In the genomic region with DNA sequence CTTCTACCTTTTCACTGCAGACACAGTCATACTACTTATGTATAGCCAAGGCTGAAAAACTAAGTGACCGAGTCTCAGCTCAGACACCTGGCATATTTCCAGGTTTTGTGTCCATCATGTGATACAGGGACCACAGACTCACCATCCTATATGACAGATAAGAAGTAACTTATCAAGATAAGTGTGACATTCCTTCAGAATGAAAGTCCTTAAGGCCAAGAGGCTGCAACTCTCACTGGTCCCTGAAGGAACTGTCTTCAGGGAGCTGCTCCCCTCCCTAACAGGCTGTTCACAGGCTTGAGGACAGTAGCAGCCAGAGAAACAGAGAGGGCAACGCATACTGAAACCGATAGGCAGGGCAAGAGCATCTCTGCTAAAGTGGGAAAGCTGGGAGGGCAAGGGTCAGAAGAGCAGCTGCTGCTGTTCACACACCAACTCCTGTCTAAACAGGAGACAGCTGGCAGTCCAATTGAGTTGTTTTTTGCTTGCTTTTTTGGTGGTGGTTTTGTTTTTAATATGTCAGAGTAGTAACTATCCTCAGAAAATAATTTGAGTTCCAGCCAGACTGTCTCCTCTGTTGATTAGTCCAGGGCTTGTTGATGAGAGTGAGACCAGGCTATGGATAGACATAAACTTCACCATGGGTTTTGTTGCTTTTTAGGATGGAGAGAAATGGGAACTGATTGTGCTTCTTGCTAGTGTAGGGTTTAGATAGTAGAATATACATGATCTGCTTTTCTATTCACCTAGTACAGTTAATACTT, we compare ENCODE assay signal across 1 cellular context.
TF ChIP-seq lines count a peak whose summit lies in the region.

No MANE protein-coding gene starts in this region.

TF ChIP-seq in GM12878, 131 proteins besides CTCF, POLR2A, EP300 and RAD21 (continued from another document and continues in another):
- TF ChIP-seq, protein P1, sequence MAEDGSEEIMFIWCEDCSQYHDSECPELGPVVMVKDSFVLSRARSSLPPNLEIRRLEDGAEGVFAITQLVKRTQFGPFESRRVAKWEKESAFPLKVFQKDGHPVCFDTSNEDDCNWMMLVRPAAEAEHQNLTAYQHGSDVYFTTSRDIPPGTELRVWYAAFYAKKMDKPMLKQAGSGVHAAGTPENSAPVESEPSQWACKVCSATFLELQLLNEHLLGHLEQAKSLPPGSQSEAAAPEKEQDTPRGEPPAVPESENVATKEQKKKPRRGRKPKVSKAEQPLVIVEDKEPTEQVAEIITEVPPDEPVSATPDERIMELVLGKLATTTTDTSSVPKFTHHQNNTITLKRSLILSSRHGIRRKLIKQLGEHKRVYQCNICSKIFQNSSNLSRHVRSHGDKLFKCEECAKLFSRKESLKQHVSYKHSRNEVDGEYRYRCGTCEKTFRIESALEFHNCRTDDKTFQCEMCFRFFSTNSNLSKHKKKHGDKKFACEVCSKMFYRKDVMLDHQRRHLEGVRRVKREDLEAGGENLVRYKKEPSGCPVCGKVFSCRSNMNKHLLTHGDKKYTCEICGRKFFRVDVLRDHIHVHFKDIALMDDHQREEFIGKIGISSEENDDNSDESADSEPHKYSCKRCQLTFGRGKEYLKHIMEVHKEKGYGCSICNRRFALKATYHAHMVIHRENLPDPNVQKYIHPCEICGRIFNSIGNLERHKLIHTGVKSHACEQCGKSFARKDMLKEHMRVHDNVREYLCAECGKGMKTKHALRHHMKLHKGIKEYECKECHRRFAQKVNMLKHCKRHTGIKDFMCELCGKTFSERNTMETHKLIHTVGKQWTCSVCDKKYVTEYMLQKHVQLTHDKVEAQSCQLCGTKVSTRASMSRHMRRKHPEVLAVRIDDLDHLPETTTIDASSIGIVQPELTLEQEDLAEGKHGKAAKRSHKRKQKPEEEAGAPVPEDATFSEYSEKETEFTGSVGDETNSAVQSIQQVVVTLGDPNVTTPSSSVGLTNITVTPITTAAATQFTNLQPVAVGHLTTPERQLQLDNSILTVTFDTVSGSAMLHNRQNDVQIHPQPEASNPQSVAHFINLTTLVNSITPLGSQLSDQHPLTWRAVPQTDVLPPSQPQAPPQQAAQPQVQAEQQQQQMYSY (CRISPR knock-in tag; IDR thresholded peaks at IDR 0.05): no peak
- peak; percentile 47; the same call in 1 of the 2 replicates for TF ChIP-seq MTA2 (IDR thresholded peaks at IDR 0.05; ENCODE audit: low read depth)
- TF ChIP-seq MTA3 (IDR thresholded peaks at IDR 0.05; ENCODE audit: borderline replicate concordance, low read length): peak; percentile 74; the same call in 1 of the 2 replicates
- TF ChIP-seq, protein P2, sequence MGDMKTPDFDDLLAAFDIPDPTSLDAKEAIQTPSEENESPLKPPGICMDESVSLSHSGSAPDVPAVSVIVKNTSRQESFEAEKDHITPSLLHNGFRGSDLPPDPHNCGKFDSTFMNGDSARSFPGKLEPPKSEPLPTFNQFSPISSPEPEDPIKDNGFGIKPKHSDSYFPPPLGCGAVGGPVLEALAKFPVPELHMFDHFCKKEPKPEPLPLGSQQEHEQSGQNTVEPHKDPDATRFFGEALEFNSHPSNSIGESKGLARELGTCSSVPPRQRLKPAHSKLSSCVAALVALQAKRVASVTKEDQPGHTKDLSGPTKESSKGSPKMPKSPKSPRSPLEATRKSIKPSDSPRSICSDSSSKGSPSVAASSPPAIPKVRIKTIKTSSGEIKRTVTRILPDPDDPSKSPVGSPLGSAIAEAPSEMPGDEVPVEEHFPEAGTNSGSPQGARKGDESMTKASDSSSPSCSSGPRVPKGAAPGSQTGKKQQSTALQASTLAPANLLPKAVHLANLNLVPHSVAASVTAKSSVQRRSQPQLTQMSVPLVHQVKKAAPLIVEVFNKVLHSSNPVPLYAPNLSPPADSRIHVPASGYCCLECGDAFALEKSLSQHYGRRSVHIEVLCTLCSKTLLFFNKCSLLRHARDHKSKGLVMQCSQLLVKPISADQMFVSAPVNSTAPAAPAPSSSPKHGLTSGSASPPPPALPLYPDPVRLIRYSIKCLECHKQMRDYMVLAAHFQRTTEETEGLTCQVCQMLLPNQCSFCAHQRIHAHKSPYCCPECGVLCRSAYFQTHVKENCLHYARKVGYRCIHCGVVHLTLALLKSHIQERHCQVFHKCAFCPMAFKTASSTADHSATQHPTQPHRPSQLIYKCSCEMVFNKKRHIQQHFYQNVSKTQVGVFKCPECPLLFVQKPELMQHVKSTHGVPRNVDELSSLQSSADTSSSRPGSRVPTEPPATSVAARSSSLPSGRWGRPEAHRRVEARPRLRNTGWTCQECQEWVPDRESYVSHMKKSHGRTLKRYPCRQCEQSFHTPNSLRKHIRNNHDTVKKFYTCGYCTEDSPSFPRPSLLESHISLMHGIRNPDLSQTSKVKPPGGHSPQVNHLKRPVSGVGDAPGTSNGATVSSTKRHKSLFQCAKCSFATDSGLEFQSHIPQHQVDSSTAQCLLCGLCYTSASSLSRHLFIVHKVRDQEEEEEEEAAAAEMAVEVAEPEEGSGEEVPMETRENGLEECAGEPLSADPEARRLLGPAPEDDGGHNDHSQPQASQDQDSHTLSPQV (IDR thresholded peaks at IDR 0.05): no peak
- TF ChIP-seq TCF7 (IDR thresholded peaks at IDR 0.05; ENCODE audit: borderline replicate concordance): no peak
- TF ChIP-seq FOS (IDR thresholded peaks at IDR 0.05; ENCODE audit: borderline replicate concordance, extremely low read depth, insufficient read length): no peak
- TF ChIP-seq BACH1 (IDR thresholded peaks at IDR 0.05; ENCODE audit: borderline replicate concordance): no peak
- TF ChIP-seq SRF (IDR thresholded peaks at IDR 0.05; ENCODE audit: low read depth in 2 of 2, low read length in 2 of 2): no peak
- TF ChIP-seq, protein P3, sequence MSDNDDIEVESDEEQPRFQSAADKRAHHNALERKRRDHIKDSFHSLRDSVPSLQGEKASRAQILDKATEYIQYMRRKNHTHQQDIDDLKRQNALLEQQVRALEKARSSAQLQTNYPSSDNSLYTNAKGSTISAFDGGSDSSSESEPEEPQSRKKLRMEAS (IDR thresholded peaks at IDR 0.05; ENCODE audit: low read depth, low read length): no peak
- TF ChIP-seq, protein P4, sequence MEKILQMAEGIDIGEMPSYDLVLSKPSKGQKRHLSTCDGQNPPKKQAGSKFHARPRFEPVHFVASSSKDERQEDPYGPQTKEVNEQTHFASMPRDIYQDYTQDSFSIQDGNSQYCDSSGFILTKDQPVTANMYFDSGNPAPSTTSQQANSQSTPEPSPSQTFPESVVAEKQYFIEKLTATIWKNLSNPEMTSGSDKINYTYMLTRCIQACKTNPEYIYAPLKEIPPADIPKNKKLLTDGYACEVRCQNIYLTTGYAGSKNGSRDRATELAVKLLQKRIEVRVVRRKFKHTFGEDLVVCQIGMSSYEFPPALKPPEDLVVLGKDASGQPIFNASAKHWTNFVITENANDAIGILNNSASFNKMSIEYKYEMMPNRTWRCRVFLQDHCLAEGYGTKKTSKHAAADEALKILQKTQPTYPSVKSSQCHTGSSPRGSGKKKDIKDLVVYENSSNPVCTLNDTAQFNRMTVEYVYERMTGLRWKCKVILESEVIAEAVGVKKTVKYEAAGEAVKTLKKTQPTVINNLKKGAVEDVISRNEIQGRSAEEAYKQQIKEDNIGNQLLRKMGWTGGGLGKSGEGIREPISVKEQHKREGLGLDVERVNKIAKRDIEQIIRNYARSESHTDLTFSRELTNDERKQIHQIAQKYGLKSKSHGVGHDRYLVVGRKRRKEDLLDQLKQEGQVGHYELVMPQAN (conservative IDR thresholded peaks at IDR 0.05): no peak
- TF ChIP-seq DPF2 (IDR thresholded peaks at IDR 0.05): no peak; the same call in 1 of the 2 replicates
- TF ChIP-seq ATF7 (IDR thresholded peaks at IDR 0.05; ENCODE audit: low read depth): no peak; the same call in 1 of the 2 replicates
- TF ChIP-seq, protein P5, sequence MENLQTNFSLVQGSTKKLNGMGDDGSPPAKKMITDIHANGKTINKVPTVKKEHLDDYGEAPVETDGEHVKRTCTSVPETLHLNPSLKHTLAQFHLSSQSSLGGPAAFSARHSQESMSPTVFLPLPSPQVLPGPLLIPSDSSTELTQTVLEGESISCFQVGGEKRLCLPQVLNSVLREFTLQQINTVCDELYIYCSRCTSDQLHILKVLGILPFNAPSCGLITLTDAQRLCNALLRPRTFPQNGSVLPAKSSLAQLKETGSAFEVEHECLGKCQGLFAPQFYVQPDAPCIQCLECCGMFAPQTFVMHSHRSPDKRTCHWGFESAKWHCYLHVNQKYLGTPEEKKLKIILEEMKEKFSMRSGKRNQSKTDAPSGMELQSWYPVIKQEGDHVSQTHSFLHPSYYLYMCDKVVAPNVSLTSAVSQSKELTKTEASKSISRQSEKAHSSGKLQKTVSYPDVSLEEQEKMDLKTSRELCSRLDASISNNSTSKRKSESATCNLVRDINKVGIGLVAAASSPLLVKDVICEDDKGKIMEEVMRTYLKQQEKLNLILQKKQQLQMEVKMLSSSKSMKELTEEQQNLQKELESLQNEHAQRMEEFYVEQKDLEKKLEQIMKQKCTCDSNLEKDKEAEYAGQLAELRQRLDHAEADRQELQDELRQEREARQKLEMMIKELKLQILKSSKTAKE (IDR thresholded peaks at IDR 0.05; ENCODE audit: low read depth, poor library complexity, severe bottlenecking): peak; percentile 51
- no peak for TF ChIP-seq SMAD1 (IDR thresholded peaks at IDR 0.05; ENCODE audit: low read depth, partially characterized antibody)
- TF ChIP-seq, protein P6, sequence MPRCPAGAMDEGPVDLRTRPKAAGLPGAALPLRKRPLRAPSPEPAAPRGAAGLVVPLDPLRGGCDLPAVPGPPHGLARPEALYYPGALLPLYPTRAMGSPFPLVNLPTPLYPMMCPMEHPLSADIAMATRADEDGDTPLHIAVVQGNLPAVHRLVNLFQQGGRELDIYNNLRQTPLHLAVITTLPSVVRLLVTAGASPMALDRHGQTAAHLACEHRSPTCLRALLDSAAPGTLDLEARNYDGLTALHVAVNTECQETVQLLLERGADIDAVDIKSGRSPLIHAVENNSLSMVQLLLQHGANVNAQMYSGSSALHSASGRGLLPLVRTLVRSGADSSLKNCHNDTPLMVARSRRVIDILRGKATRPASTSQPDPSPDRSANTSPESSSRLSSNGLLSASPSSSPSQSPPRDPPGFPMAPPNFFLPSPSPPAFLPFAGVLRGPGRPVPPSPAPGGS (IDR thresholded peaks at IDR 0.05; ENCODE audit: borderline replicate concordance, insufficient read depth, low read depth, low read length, poor library complexity, severe bottlenecking): no peak
- TF ChIP-seq ZNF207 (IDR thresholded peaks at IDR 0.05; ENCODE audit: borderline replicate concordance): no peak
- peak; percentile 27; the same call in 1 of the 2 replicates for TF ChIP-seq PAX5 (IDR thresholded peaks at IDR 0.05; ENCODE audit: borderline replicate concordance, low read depth, low read length)
- TF ChIP-seq, protein P7, sequence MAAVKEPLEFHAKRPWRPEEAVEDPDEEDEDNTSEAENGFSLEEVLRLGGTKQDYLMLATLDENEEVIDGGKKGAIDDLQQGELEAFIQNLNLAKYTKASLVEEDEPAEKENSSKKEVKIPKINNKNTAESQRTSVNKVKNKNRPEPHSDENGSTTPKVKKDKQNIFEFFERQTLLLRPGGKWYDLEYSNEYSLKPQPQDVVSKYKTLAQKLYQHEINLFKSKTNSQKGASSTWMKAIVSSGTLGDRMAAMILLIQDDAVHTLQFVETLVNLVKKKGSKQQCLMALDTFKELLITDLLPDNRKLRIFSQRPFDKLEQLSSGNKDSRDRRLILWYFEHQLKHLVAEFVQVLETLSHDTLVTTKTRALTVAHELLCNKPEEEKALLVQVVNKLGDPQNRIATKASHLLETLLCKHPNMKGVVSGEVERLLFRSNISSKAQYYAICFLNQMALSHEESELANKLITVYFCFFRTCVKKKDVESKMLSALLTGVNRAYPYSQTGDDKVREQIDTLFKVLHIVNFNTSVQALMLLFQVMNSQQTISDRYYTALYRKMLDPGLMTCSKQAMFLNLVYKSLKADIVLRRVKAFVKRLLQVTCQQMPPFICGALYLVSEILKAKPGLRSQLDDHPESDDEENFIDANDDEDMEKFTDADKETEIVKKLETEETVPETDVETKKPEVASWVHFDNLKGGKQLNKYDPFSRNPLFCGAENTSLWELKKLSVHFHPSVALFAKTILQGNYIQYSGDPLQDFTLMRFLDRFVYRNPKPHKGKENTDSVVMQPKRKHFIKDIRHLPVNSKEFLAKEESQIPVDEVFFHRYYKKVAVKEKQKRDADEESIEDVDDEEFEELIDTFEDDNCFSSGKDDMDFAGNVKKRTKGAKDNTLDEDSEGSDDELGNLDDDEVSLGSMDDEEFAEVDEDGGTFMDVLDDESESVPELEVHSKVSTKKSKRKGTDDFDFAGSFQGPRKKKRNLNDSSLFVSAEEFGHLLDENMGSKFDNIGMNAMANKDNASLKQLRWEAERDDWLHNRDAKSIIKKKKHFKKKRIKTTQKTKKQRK (IDR thresholded peaks at IDR 0.05; ENCODE audit: low read depth, low read length): no peak
- TF ChIP-seq, protein P8, sequence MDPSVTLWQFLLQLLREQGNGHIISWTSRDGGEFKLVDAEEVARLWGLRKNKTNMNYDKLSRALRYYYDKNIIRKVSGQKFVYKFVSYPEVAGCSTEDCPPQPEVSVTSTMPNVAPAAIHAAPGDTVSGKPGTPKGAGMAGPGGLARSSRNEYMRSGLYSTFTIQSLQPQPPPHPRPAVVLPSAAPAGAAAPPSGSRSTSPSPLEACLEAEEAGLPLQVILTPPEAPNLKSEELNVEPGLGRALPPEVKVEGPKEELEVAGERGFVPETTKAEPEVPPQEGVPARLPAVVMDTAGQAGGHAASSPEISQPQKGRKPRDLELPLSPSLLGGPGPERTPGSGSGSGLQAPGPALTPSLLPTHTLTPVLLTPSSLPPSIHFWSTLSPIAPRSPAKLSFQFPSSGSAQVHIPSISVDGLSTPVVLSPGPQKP (IDR thresholded peaks at IDR 0.05; ENCODE audit: low read depth, low read length): no peak
- TF ChIP-seq FOXK2 (IDR thresholded peaks at IDR 0.05): no peak
- no peak for TF ChIP-seq ZNF24 (IDR thresholded peaks at IDR 0.05)
- peak; percentile 45; the same call in 1 of the 2 replicates for TF ChIP-seq POLR2AphosphoS5 (IDR thresholded peaks at IDR 0.05; ENCODE audit: low read length)
- TF ChIP-seq, protein P9, sequence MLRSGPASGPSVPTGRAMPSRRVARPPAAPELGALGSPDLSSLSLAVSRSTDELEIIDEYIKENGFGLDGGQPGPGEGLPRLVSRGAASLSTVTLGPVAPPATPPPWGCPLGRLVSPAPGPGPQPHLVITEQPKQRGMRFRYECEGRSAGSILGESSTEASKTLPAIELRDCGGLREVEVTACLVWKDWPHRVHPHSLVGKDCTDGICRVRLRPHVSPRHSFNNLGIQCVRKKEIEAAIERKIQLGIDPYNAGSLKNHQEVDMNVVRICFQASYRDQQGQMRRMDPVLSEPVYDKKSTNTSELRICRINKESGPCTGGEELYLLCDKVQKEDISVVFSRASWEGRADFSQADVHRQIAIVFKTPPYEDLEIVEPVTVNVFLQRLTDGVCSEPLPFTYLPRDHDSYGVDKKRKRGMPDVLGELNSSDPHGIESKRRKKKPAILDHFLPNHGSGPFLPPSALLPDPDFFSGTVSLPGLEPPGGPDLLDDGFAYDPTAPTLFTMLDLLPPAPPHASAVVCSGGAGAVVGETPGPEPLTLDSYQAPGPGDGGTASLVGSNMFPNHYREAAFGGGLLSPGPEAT (IDR thresholded peaks at IDR 0.05; ENCODE audit: low read depth): peak; percentile 35; the same call in 1 of the 2 replicates
- TF ChIP-seq ZNF384 (IDR thresholded peaks at IDR 0.05; ENCODE audit: borderline replicate concordance, low read depth, low read length): no peak
- TF ChIP-seq ZZZ3 (IDR thresholded peaks at IDR 0.05; ENCODE audit: control insufficient read depth, insufficient read length, low read depth): no peak
- TF ChIP-seq, protein P10, sequence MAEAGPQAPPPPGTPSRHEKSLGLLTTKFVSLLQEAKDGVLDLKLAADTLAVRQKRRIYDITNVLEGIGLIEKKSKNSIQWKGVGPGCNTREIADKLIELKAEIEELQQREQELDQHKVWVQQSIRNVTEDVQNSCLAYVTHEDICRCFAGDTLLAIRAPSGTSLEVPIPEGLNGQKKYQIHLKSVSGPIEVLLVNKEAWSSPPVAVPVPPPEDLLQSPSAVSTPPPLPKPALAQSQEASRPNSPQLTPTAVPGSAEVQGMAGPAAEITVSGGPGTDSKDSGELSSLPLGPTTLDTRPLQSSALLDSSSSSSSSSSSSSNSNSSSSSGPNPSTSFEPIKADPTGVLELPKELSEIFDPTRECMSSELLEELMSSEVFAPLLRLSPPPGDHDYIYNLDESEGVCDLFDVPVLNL (IDR thresholded peaks at IDR 0.05; ENCODE audit: low read depth, low read length): no peak
- TF ChIP-seq MEF2A (IDR thresholded peaks at IDR 0.05; ENCODE audit: insufficient read depth, low read depth, low read length): no peak
- TF ChIP-seq IKZF2 (IDR thresholded peaks at IDR 0.05): peak; percentile 46 to 65; a peak in 3 of 4 replicates
